In genomic region chr7:97145068-97145467, GRCh38 we compare ENCODE assay signal across 8 cellular contexts. TPM values are rescaled to one million over a fixed set of nuclear protein-coding genes. Genes with fewer than 3 reads are reported as not detected.
DNase-seq lines count a peak whose midpoint lies in the region; ATAC-seq and TF ChIP-seq lines count a peak whose summit lies in the region.

No MANE protein-coding gene starts in this region.

- H3K9me3 ChIP-seq in Peyer's patch (peaks cover 0 to 8% (median 0%) of the 10 kb centered on the region in 4 donors), upper lobe of left lung (peaks cover 0 to 16% (median 7%) of the 10 kb centered on the region in 4 donors)

- no peak for TF ChIP-seq EP300 in upper lobe of left lung (IDR thresholded peaks at IDR 0.05)

- TF ChIP-seq CTCF in Peyer's patch (IDR thresholded peaks at IDR 0.05) (peak in 5 of 6 experiments; percentile 25 to 64 (median 58)), upper lobe of left lung (IDR thresholded peaks at IDR 0.05) (peak in 4 of 6 experiments; percentile 27 to 43 (median 39))

- H3K4me1 Mint-ChIP-seq in activated CD4-positive, alpha-beta T cell treated with anti-CD3 and anti-CD28 coated beads for 36 hours = peaks cover 5% of the 10 kb centered on the region

- peaks cover 34% of the 10 kb centered on the region for H3K36me3 Mint-ChIP-seq in activated CD4-positive, alpha-beta T cell treated with anti-CD3 and anti-CD28 coated beads for 36 hours (ENCODE audit: low read depth)

- H3K27me3 Mint-ChIP-seq in activated CD4-positive, alpha-beta T cell treated with anti-CD3 and anti-CD28 coated beads for 36 hours = no peaks in the 10 kb centered on the region

- DNase-seq in CD1c-positive myeloid dendritic cell (ENCODE audit: extremely low spot score) = peak; percentile 40
- DNase-seq in Peyer's patch = no peak
- DNase-seq in fibroblast of the conjunctiva (ENCODE audit: low read depth) = peak; percentile 23
- DNase-seq in upper lobe of left lung = no peak
- DNase-seq in substantia nigra (lab: John Stamatoyannopoulos, UW) = no peak
- DNase-seq in activated CD4-positive, alpha-beta T cell treated with anti-CD3 and anti-CD28 coated beads for 36 hours = no peak

- ATAC-seq in HG03442 (IDR thresholded peaks at IDR 0.05; ENCODE audit: unreplicated experiment) = peak; percentile 59
- ATAC-seq in upper lobe of left lung (ENCODE audit: low FRiP score in 2 of 2) = no peak
- no peak for ATAC-seq in GM19452 (IDR thresholded peaks at IDR 0.05; ENCODE audit: unreplicated experiment)
- no peak for ATAC-seq in activated CD4-positive, alpha-beta T cell treated with anti-CD3 and anti-CD28 coated beads for 36 hours

- intact Hi-C loops in activated CD4-positive, alpha-beta T cell treated with anti-CD3 and anti-CD28 coated beads for 36 hours (cut with DNase I, micrococcal nuclease) = loop anchor here (1.0 kb wide), 2 partner anchors 34 to 690 kb away; no protein-coding TSS in a partner anchor

- H3K27ac ChIP-seq in Peyer's patch (no peak overlapping the region), upper lobe of left lung (no peak overlapping the region), substantia nigra (ENCODE audit: low read depth, low read length, poor library complexity, severe bottlenecking) (no peak overlapping the region)

- no peak overlapping the region for H3K4me3 Mint-ChIP-seq in activated CD4-positive, alpha-beta T cell treated with anti-CD3 and anti-CD28 coated beads for 36 hours

- H3K4me3 ChIP-seq in Peyer's patch (no peak overlapping the region), upper lobe of left lung (no peak overlapping the region)

- 73 to 77% methylated on average over 1 of the region's 1 CpG for WGBS in upper lobe of left lung, 2 donors

- H3K27ac Mint-ChIP-seq in activated CD4-positive, alpha-beta T cell treated with anti-CD3 and anti-CD28 coated beads for 36 hours = no peak overlapping the region

- POLR2A ChIA-PET in activated CD4-positive, alpha-beta T cell treated with anti-CD3 and anti-CD28 coated beads for 36 hours (lab: Charles Lee) = interaction anchor here (0.6 kb wide), 1 partner anchor 22 kb away, joined by 4 read pairs; no protein-coding TSS in a partner anchor

- H3K4me1 ChIP-seq in Peyer's patch = no peaks in the 10 kb centered on the region
- H3K4me1 ChIP-seq in upper lobe of left lung = no peaks in the 10 kb centered on the region

- H3K36me3 ChIP-seq in Peyer's patch = no peaks in the 10 kb centered on the region
- no peaks in the 10 kb centered on the region for H3K36me3 ChIP-seq in upper lobe of left lung

- H3K9me3 Mint-ChIP-seq in activated CD4-positive, alpha-beta T cell treated with anti-CD3 and anti-CD28 coated beads for 36 hours (ENCODE audit: low read depth) = peaks cover 13% of the 10 kb centered on the region

- H3K27me3 ChIP-seq in Peyer's patch (no peaks in the 10 kb centered on the region), upper lobe of left lung (no peaks in the 10 kb centered on the region)

- CTCF ChIA-PET in activated CD4-positive, alpha-beta T cell treated with anti-CD3 and anti-CD28 coated beads for 36 hours (lab: Charles Lee) = interaction anchor here (0.6 to 1.8 kb wide), 3 partner anchors 10 to 36 kb away, joined by 4 to 5 read pairs (median 4); no protein-coding TSS in a partner anchor

- no peak for TF ChIP-seq POLR2A in Peyer's patch (IDR thresholded peaks at IDR 0.05)
- TF ChIP-seq POLR2A in upper lobe of left lung (IDR thresholded peaks at IDR 0.05) = no peak

RNA-seq across cellular contexts. Expression of gene SDHAF3, which starts 27.6 kb away (rescaled TPM):
- total RNA-seq in Peyer's patch (10 to 100 TPM in 1 of 4 donors, 1 to 10 TPM in 3; 2.9 to 25.6 (median 6.2) TPM), upper lobe of left lung (10 to 100 TPM in 1 of 6 donors, 1 to 10 TPM in 5; 2.1 to 10.3 (median 7.6) TPM)
- 10 to 100 TPM; 30.2 to 44.3 TPM for total RNA-seq in activated CD4-positive, alpha-beta T cell treated with anti-CD3 and anti-CD28 coated beads for 36 hours

Comparison
In these comparisons a context has a peak if more than half of its experiments do, and no peak if none do; other contexts are left out.
1. DNase-seq: peak in CD1c-positive myeloid dendritic cell (single experiment) and fibroblast of the conjunctiva (single experiment); none in Peyer's patch (0 of 3), upper lobe of left lung (0 of 2), substantia nigra (0 of 49) and activated CD4-positive, alpha-beta T cell treated with anti-CD3 and anti-CD28 coated beads for 36 hours (single experiment).